Comparison of ENCODE assay signal across 20 cellular contexts in genomic region chrY:24824184-24824879, GRCh38. TPM values are rescaled to one million over a fixed set of nuclear protein-coding genes. Genes with fewer than 3 reads are reported as not detected.
"Had no signal": no experiment of that assay in that cellular context is flagged by ENCODE, and none has a peak within 500 bp of the region (broad histone marks: within the 10 kb centered on the region; RNA-seq: fewer than 3 reads in every experiment).

No MANE protein-coding gene starts in this region.

RNA-seq across cellular contexts. Expression of gene DAZ4, which starts 9.4 kb away (rescaled TPM):
- total RNA-seq: activated naive CD4-positive, alpha-beta T cell treated with anti-CD3 and anti-CD28 coated beads for 36 hours; activated naive CD4-positive, alpha-beta T cell treated with anti-CD3 and anti-CD28 coated beads, Interleukin-2, amount 50 U/mL, for 72 hours; activated naive CD8-positive, alpha-beta T cell treated with anti-CD3 and anti-CD28 coated beads for 36 hours; activated naive CD8-positive, alpha-beta T cell treated with anti-CD3 and anti-CD28 coated beads, Interleukin-2, amount 10 ng/mL, durations not matched to agents 7 days and 5 days; activated T-cell treated with anti-CD3 and anti-CD28 coated beads, Interleukin-2, amount 50 U/mL, for 4 hours; activated T-cell treated with anti-CD3 and anti-CD28 coated beads, Interleukin-2, amount 50 U/mL, for 72 hours; activated T-helper 1 cell treated with anti-CD3 and anti-CD28 coated beads, Interleukin-12 subunit alpha, Interleukin-12 subunit beta, Interleukin-2, Interleukin-4 antibody, amounts not matched to agents 30 ng/mL and 10 ng/mL and 1 ng/mL, durations not matched to agents 14 hours and 24 hours and 36 hours; activated T-helper 17 cell treated with anti-CD3 and anti-CD28 coated beads, Interleukin-2, amount 50 U/mL, for 72 hours; activated T-helper 2 cell treated with anti-CD3 and anti-CD28 coated beads, Interferon-gamma antibody, Interleukin-2, Interleukin-4, amounts not matched to agents 10 μg/mL and 5 μg/mL and 100 μg/mL, durations not matched to agents 14 hours and 24 hours and 36 hours; adrenal gland; aorta; ascending aorta; astrocyte; body of pancreas; breast epithelium; bronchial epithelial cell; cardiac muscle cell; cardiac septum; cerebellum; chondrocyte had no signal

RNA-seq across cellular contexts. Expression of gene DAZ3, which starts 11.1 kb away (rescaled TPM):
- total RNA-seq: activated naive CD4-positive, alpha-beta T cell treated with anti-CD3 and anti-CD28 coated beads for 36 hours; activated naive CD4-positive, alpha-beta T cell treated with anti-CD3 and anti-CD28 coated beads, Interleukin-2, amount 50 U/mL, for 72 hours; activated naive CD8-positive, alpha-beta T cell treated with anti-CD3 and anti-CD28 coated beads for 36 hours; activated naive CD8-positive, alpha-beta T cell treated with anti-CD3 and anti-CD28 coated beads, Interleukin-2, amount 10 ng/mL, durations not matched to agents 7 days and 5 days; activated T-cell treated with anti-CD3 and anti-CD28 coated beads, Interleukin-2, amount 50 U/mL, for 4 hours; activated T-cell treated with anti-CD3 and anti-CD28 coated beads, Interleukin-2, amount 50 U/mL, for 72 hours; activated T-helper 1 cell treated with anti-CD3 and anti-CD28 coated beads, Interleukin-12 subunit alpha, Interleukin-12 subunit beta, Interleukin-2, Interleukin-4 antibody, amounts not matched to agents 30 ng/mL and 10 ng/mL and 1 ng/mL, durations not matched to agents 14 hours and 24 hours and 36 hours; activated T-helper 17 cell treated with anti-CD3 and anti-CD28 coated beads, Interleukin-2, amount 50 U/mL, for 72 hours; activated T-helper 2 cell treated with anti-CD3 and anti-CD28 coated beads, Interferon-gamma antibody, Interleukin-2, Interleukin-4, amounts not matched to agents 10 μg/mL and 5 μg/mL and 100 μg/mL, durations not matched to agents 14 hours and 24 hours and 36 hours; adrenal gland; aorta; ascending aorta; astrocyte; body of pancreas; breast epithelium; bronchial epithelial cell; cardiac muscle cell; cardiac septum; cerebellum; chondrocyte had no signal
